In the genomic region with DNA sequence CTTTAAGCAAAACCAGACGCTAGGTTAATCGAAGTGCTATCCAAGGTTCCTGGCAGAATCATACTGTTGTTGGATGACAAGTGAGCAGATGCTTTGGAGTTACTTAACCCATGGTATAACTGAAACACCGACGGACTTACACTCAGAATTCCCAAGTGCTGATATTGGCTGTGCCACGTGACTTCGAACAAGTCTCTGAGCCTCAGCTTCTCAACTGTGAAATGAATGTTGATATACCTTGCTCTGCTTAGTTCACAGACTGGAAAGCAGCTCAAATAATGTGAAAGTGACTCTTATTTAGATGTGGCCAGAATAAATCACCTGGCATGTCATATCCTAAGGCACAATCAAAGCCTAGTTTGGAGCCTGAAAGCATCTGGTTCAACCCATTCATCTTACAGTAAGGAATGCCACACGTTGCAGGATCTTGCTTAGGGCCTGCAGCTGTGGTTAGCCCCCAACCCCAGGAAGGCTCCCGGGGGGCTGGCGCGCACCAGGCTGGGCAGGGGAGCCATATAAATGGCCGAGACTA, we compare ENCODE assay signal across 8 cellular contexts. TPM values are rescaled to one million over a fixed set of nuclear protein-coding genes. Genes with fewer than 3 reads are reported as not detected.
DNase-seq lines count a peak whose midpoint lies in the region; ATAC-seq, FAIRE-seq and TF ChIP-seq lines count a peak whose summit lies in the region.

No MANE protein-coding gene starts in this region.

- DNase-seq in EL (peak; percentile 5), OCI-LY7 (ENCODE audit: low spot score) (no peak), endothelial cell of umbilical vein (ENCODE audit: low read depth, low spot score) (no peak), ovary (no peak), NCI-H1694 treated with DMSO at 0.1 percent for 48 hours (lab: John Stamatoyannopoulos, UW) (no peak), AG08396 (ENCODE audit: low spot score) (no peak)

- FAIRE-seq in endothelial cell of umbilical vein (lab: Jason Lieb, UNC) = peak; percentile 59

- H3K9me3 ChIP-seq in OCI-LY7 (ENCODE audit: low read length) = no peaks in the 10 kb centered on the region
- H3K9me3 ChIP-seq in endothelial cell of umbilical vein (replicated peaks; ENCODE audit: control insufficient read depth, insufficient read depth, low read length) = no peaks in the 10 kb centered on the region
- no peaks in the 10 kb centered on the region for H3K9me3 ChIP-seq in ovary

- H3K4me3 ChIP-seq in OCI-LY7 (ENCODE audit: low read depth, low read length, poor library complexity, severe bottlenecking) (peak overlapping the region; percentile 84), endothelial cell of umbilical vein (replicated peaks in 1 of 3; ENCODE audit: insufficient read depth in 1 of 3, low read depth in 1 of 3, low read length in 3 of 3) (peak overlapping the region; percentile 46 to 95 (median 69)), ovary (peak overlapping the region; percentile 91)

- no peaks in the 10 kb centered on the region for H3K27me3 ChIP-seq in endothelial cell of umbilical vein (ENCODE audit: control insufficient read depth in 2 of 2, insufficient read depth in 2 of 2, low read length in 2 of 2)
- H3K27me3 ChIP-seq in ovary = no peaks in the 10 kb centered on the region

- ATAC-seq in GM19455 (IDR thresholded peaks at IDR 0.05; ENCODE audit: unreplicated experiment) (no peak), HG03442 (IDR thresholded peaks at IDR 0.05; ENCODE audit: unreplicated experiment) (no peak)

- TF ChIP-seq CTCF in OCI-LY7 (conservative IDR thresholded peaks at IDR 0.05; ENCODE audit: low read length) = no peak
- TF ChIP-seq CTCF in endothelial cell of umbilical vein (IDR thresholded peaks at IDR 0.05; ENCODE audit: extremely low read depth in 1 of 2, insufficient read depth in 1 of 2, low read depth in 1 of 2, low read length in 2 of 2) = no peak
- TF ChIP-seq CTCF in ovary (IDR thresholded peaks at IDR 0.05) = no peak

- H3K79me2 ChIP-seq in OCI-LY7 (ENCODE audit: insufficient read depth, low read depth, low read length) = peaks cover 34% of the 10 kb centered on the region
- peaks cover 29% of the 10 kb centered on the region for H3K79me2 ChIP-seq in endothelial cell of umbilical vein (ENCODE audit: control insufficient read depth, insufficient read depth, low read length)

- no peaks in the 10 kb centered on the region for H3K9me1 ChIP-seq in endothelial cell of umbilical vein (replicated peaks; ENCODE audit: control insufficient read depth, extremely low read depth, insufficient read depth, low read length)

- TF ChIP-seq EP300 in ovary (IDR thresholded peaks at IDR 0.05) = no peak

- BruUV-seq in OCI-LY7 (replicated peaks; lab: Mats Ljungman, UMichigan) (no TSS peak), endothelial cell of umbilical vein (replicated peaks; lab: Mats Ljungman, UMichigan) (TSS peak; percentile 30)

- peak overlapping the region; percentile 55 for H3K9ac ChIP-seq in endothelial cell of umbilical vein (replicated peaks; ENCODE audit: extremely low read depth, insufficient read depth, low read length)

- H3K27ac ChIP-seq in OCI-LY7 (ENCODE audit: low read depth, low read length, poor library complexity, severe bottlenecking) (peak overlapping the region; percentile 3), endothelial cell of umbilical vein (ENCODE audit: insufficient read depth, low read depth, low read length) (no peak overlapping the region), ovary (no peak overlapping the region)

- CTCF ChIA-PET in OCI-LY7 (lab: Charles Lee; ENCODE audit: unreplicated experiment) = no interaction called here
- CTCF ChIA-PET in endothelial cell of umbilical vein (lab: Charles Lee) = interaction anchor here (1.0 to 2.1 kb wide), 6 partner anchors 10 to 209 kb away, joined by 3 to 7 read pairs (median 4); no protein-coding TSS in a partner anchor

- peaks cover 29% of the 10 kb centered on the region for H3K4me1 ChIP-seq in OCI-LY7 (ENCODE audit: insufficient read depth, low read length, poor library complexity, severe bottlenecking)
- peaks cover 23% of the 10 kb centered on the region for H3K4me1 ChIP-seq in endothelial cell of umbilical vein (ENCODE audit: control insufficient read depth, extremely low read depth, insufficient read depth, low read length)
- peaks cover 6% of the 10 kb centered on the region for H3K4me1 ChIP-seq in ovary (ENCODE audit: insufficient read depth)

- H3K9me2 ChIP-seq in OCI-LY7 (ENCODE audit: insufficient read depth, low read length) = no peaks in the 10 kb centered on the region

- intact Hi-C loops in OCI-LY7 (cut with micrococcal nuclease; ENCODE audit: unreplicated experiment) (loop anchor here (5.0 kb wide), 2 partner anchors 180 to 255 kb away; partner anchors contain the start of gene LARP1), endothelial cell of umbilical vein (cut with micrococcal nuclease) (no loop called here), ovary (cut with DNase I) (loop anchor here in 1 of 4 donors (10.0 kb wide), 1 partner anchor 72 kb away; no protein-coding TSS in a partner anchor)

- H3K36me3 ChIP-seq in OCI-LY7 (ENCODE audit: insufficient read depth, low read length) (peaks cover 38% of the 10 kb centered on the region), endothelial cell of umbilical vein (ENCODE audit: control insufficient read depth in 2 of 2, extremely low read depth in 1 of 2, insufficient read depth in 2 of 2, low read length in 2 of 2) (no peaks in the 10 kb centered on the region), ovary (no peaks in the 10 kb centered on the region)

- H3K4me2 ChIP-seq in OCI-LY7 (ENCODE audit: low read length) (peak overlapping the region; percentile 92), endothelial cell of umbilical vein (ENCODE audit: insufficient read depth, low read length) (peak overlapping the region; percentile 96)

- dilution Hi-C loops in endothelial cell of umbilical vein (cut with MboI; ENCODE audit: extremely low pct_ligation_motif_present, low sequenced_read_pairs) = no loop called here

- 8 to 12% (median 10%) methylated on average over 11 of the region's 11 CpGs for WGBS in ovary, 3 donors

- H2AFZ ChIP-seq in OCI-LY7 (ENCODE audit: low read length) = peak overlapping the region; percentile 87; the same call in 1 of the 2 replicates
- H2AFZ ChIP-seq in endothelial cell of umbilical vein (ENCODE audit: low read depth, low read length) = peak overlapping the region; percentile 76

- TF ChIP-seq POLR2A in endothelial cell of umbilical vein (IDR thresholded peaks at IDR 0.05; ENCODE audit: low read depth, low read length) (no peak), ovary (IDR thresholded peaks at IDR 0.05) (no peak)

- POLR2A ChIA-PET in OCI-LY7 (lab: Charles Lee) (interaction anchor here (0.6 to 2.3 kb wide), 3 partner anchors 18 to 259 kb away, joined by 3 to 8 read pairs (median 4); no protein-coding TSS in a partner anchor), endothelial cell of umbilical vein (lab: Charles Lee) (interaction anchor here (1.4 kb wide), 1 partner anchor 79 kb away, joined by 5 read pairs; the partner anchor contains the start of gene CNOT8)

- H4K20me1 ChIP-seq in OCI-LY7 (ENCODE audit: insufficient read depth, low read length) (no peaks in the 10 kb centered on the region), endothelial cell of umbilical vein (replicated peaks; ENCODE audit: control insufficient read depth, extremely low read depth, insufficient read depth, low read length) (no peaks in the 10 kb centered on the region)

TF ChIP-seq in endothelial cell of umbilical vein, 7 proteins besides CTCF, POLR2A, EP300 and RAD21:
- TF ChIP-seq GATA2 (IDR thresholded peaks at IDR 0.05; ENCODE audit: insufficient read depth, insufficient read length, low read depth, low read length) (no peak), MAX (IDR thresholded peaks at IDR 0.05; ENCODE audit: insufficient read depth, insufficient read length) (no peak), JUN (IDR thresholded peaks at IDR 0.05; ENCODE audit: borderline replicate concordance, insufficient read depth, insufficient read length, low read depth) (no peak), POLR2AphosphoS5 (IDR thresholded peaks at IDR 0.05; ENCODE audit: insufficient read depth, low read depth, low read length) (no peak), MYC (IDR thresholded peaks at IDR 0.05; ENCODE audit: low read depth, low read length) (no peak), FOS (IDR thresholded peaks at IDR 0.05; ENCODE audit: borderline replicate concordance, insufficient read depth, low read length) (no peak), EZH2 (IDR thresholded peaks at IDR 0.05; ENCODE audit: borderline replicate concordance, low read depth, low read length, severe bottlenecking) (no peak)
TF ChIP-seq in endothelial cell of umbilical vein: peak in this region for 0.

RNA-seq across cellular contexts. Expression of gene GEMIN5, which starts 0.8 kb away (rescaled TPM):
- total RNA-seq in OCI-LY7 (2014; rRNA removed; shearing (Covaris generic)) = 17.9 and 20.1 TPM in 2 replicates
- 20.6 and 25.6 TPM in 2 replicates for total RNA-seq in OCI-LY7 (2022)
- total RNA-seq in endothelial cell of umbilical vein = 18.6 and 23.1 TPM in 2 replicates
- 6.1 and 7.2 TPM in 2 replicates for polyA plus RNA-seq in endothelial cell of umbilical vein
- polyA plus RNA-seq in endothelial cell of umbilical vein (2011; cell fraction: cytosol; rRNA removed) = 8.7 and 9.0 TPM in 2 replicates
- 11.7 and 11.8 TPM in 2 replicates for polyA plus RNA-seq in endothelial cell of umbilical vein (2011; cell fraction: nucleus; rRNA removed)
- 10.7 and 16.9 TPM in 2 replicates for polyA plus RNA-seq in endothelial cell of umbilical vein (2012)
- 15.2 and 17.1 TPM in 2 replicates for polyA minus RNA-seq in endothelial cell of umbilical vein
- 15.7 TPM for polyA minus RNA-seq in endothelial cell of umbilical vein (2011; cell fraction: cytosol; rRNA and poly(A)+ RNA removed)
- polyA minus RNA-seq in endothelial cell of umbilical vein (2011; cell fraction: nucleus; rRNA and poly(A)+ RNA removed) = 9.2 and 11.3 TPM in 2 replicates
- 10 to 100 TPM; 11.1 to 20.6 (median 16.1) TPM for total RNA-seq in ovary
- polyA plus RNA-seq in ovary = 10 to 100 TPM in 1 of 2 donors, 1 to 10 TPM in 1; 6.1 to 15.0 TPM

RNA-seq across cellular contexts. Expression of gene MRPL22, which starts 3.6 kb away (rescaled TPM):
- 34.0 and 48.9 TPM in 2 replicates for total RNA-seq in OCI-LY7 (2014; rRNA removed; shearing (Covaris generic))
- total RNA-seq in OCI-LY7 (2022) (91.8 and 94.4 TPM in 2 replicates), endothelial cell of umbilical vein (90.8 and 112 TPM in 2 replicates), ovary (10 to 100 TPM; 21.4 to 44.0 (median 38.1) TPM)
- polyA plus RNA-seq in endothelial cell of umbilical vein (65.6 and 66.9 TPM in 2 replicates), ovary (10 to 100 TPM; 35.4 to 54.6 TPM)
- 86.0 and 110 TPM in 2 replicates for polyA plus RNA-seq in endothelial cell of umbilical vein (2011; cell fraction: cytosol; rRNA removed)
- polyA plus RNA-seq in endothelial cell of umbilical vein (2011; cell fraction: nucleus; rRNA removed) = 47.2 and 60.5 TPM in 2 replicates
- 88.4 and 134 TPM in 2 replicates for polyA plus RNA-seq in endothelial cell of umbilical vein (2012)
- polyA minus RNA-seq in endothelial cell of umbilical vein = 53.9 and 72.2 TPM in 2 replicates
- 25.0 TPM for polyA minus RNA-seq in endothelial cell of umbilical vein (2011; cell fraction: cytosol; rRNA and poly(A)+ RNA removed)
- 7.6 and 15.0 TPM in 2 replicates for polyA minus RNA-seq in endothelial cell of umbilical vein (2011; cell fraction: nucleus; rRNA and poly(A)+ RNA removed)
